2 cellular contexts compared by ENCODE assay signal in the genomic region with DNA sequence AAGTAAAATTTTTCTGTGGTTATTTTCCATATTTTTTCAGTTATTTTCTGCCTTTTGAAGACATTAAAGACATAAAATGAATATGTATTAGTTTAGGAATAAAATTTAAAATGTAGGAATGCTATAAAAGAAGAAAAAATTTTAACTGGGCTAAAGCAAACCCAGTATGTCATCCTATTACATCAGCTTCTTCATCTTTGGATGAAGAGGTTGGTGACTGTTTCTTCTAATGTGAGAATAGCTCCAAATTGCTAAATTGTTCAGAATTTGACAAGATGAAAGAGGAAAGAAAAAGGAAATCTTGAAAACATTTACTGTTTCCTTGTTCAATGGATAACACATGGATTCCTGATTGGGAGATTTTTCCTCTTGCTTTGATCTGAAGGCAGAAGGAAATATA.
A peak's percentile ranks its signal among the peaks of the same experiment; 100 is the strongest.
TF ChIP-seq lines count a peak whose summit lies in the region.

No MANE protein-coding gene starts in this region.

TF ChIP-seq in HCT116, 20 proteins besides CTCF, POLR2A, EP300 and RAD21:
- TF ChIP-seq TCF7L2 (IDR thresholded peaks at IDR 0.05; ENCODE audit: borderline replicate concordance, extremely low read depth, insufficient read depth, insufficient read length) (no peak), EZH2phosphoT487 (IDR thresholded peaks at IDR 0.05; ENCODE audit: borderline replicate concordance) (no peak), CBX3 (IDR thresholded peaks at IDR 0.05; ENCODE audit: low read depth) (no peak), CEBPB (IDR thresholded peaks at IDR 0.05; ENCODE audit: low read depth) (peak; percentile 36; the same call in 1 of the 2 replicates)
- TF ChIP-seq, protein P1, sequence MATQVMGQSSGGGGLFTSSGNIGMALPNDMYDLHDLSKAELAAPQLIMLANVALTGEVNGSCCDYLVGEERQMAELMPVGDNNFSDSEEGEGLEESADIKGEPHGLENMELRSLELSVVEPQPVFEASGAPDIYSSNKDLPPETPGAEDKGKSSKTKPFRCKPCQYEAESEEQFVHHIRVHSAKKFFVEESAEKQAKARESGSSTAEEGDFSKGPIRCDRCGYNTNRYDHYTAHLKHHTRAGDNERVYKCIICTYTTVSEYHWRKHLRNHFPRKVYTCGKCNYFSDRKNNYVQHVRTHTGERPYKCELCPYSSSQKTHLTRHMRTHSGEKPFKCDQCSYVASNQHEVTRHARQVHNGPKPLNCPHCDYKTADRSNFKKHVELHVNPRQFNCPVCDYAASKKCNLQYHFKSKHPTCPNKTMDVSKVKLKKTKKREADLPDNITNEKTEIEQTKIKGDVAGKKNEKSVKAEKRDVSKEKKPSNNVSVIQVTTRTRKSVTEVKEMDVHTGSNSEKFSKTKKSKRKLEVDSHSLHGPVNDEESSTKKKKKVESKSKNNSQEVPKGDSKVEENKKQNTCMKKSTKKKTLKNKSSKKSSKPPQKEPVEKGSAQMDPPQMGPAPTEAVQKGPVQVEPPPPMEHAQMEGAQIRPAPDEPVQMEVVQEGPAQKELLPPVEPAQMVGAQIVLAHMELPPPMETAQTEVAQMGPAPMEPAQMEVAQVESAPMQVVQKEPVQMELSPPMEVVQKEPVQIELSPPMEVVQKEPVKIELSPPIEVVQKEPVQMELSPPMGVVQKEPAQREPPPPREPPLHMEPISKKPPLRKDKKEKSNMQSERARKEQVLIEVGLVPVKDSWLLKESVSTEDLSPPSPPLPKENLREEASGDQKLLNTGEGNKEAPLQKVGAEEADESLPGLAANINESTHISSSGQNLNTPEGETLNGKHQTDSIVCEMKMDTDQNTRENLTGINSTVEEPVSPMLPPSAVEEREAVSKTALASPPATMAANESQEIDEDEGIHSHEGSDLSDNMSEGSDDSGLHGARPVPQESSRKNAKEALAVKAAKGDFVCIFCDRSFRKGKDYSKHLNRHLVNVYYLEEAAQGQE (IDR thresholded peaks at IDR 0.05; ENCODE audit: low read depth), result no peak

TF ChIP-seq in GM12878, 131 proteins besides CTCF, POLR2A, EP300 and RAD21:
- no peak for TF ChIP-seq MEF2A (IDR thresholded peaks at IDR 0.05; ENCODE audit: insufficient read depth, low read depth, low read length)
- no peak for TF ChIP-seq ZNF24 (IDR thresholded peaks at IDR 0.05)
- TF ChIP-seq NBN (IDR thresholded peaks at IDR 0.05), result no peak
- TF ChIP-seq, protein P2, sequence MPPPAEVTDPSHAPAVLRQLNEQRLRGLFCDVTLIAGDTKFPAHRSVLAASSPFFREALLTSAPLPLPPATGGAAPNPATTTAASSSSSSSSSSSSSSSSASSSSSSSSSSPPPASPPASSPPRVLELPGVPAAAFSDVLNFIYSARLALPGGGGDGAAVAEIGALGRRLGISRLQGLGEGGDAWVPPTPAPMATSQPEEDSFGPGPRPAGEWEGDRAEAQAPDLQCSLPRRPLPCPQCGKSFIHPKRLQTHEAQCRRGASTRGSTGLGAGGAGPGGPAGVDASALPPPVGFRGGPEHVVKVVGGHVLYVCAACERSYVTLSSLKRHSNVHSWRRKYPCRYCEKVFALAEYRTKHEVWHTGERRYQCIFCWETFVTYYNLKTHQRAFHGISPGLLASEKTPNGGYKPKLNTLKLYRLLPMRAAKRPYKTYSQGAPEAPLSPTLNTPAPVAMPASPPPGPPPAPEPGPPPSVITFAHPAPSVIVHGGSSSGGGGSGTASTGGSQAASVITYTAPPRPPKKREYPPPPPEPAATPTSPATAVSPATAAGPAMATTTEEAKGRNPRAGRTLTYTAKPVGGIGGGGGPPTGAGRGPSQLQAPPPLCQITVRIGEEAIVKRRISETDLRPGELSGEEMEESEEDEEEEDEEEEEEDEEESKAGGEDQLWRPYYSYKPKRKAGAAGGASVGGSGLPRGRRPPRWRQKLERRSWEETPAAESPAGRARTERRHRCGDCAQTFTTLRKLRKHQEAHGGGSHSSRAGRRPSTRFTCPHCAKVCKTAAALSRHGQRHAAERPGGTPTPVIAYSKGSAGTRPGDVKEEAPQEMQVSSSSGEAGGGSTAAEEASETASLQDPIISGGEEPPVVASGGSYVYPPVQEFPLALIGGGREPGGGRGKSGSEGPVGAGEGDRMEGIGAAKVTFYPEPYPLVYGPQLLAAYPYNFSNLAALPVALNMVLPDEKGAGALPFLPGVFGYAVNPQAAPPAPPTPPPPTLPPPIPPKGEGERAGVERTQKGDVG (CRISPR knock-in tag; IDR thresholded peaks at IDR 0.05), result no peak
- TF ChIP-seq ESRRA (IDR thresholded peaks at IDR 0.05; ENCODE audit: low read length), result no peak
- TF ChIP-seq, protein P3, sequence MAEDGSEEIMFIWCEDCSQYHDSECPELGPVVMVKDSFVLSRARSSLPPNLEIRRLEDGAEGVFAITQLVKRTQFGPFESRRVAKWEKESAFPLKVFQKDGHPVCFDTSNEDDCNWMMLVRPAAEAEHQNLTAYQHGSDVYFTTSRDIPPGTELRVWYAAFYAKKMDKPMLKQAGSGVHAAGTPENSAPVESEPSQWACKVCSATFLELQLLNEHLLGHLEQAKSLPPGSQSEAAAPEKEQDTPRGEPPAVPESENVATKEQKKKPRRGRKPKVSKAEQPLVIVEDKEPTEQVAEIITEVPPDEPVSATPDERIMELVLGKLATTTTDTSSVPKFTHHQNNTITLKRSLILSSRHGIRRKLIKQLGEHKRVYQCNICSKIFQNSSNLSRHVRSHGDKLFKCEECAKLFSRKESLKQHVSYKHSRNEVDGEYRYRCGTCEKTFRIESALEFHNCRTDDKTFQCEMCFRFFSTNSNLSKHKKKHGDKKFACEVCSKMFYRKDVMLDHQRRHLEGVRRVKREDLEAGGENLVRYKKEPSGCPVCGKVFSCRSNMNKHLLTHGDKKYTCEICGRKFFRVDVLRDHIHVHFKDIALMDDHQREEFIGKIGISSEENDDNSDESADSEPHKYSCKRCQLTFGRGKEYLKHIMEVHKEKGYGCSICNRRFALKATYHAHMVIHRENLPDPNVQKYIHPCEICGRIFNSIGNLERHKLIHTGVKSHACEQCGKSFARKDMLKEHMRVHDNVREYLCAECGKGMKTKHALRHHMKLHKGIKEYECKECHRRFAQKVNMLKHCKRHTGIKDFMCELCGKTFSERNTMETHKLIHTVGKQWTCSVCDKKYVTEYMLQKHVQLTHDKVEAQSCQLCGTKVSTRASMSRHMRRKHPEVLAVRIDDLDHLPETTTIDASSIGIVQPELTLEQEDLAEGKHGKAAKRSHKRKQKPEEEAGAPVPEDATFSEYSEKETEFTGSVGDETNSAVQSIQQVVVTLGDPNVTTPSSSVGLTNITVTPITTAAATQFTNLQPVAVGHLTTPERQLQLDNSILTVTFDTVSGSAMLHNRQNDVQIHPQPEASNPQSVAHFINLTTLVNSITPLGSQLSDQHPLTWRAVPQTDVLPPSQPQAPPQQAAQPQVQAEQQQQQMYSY (CRISPR knock-in tag; IDR thresholded peaks at IDR 0.05), result no peak
- no peak for TF ChIP-seq KAT2A (conservative IDR thresholded peaks at IDR 0.05; ENCODE audit: control insufficient read depth, low read depth, low read length)
- no peak for TF ChIP-seq JUNB (IDR thresholded peaks at IDR 0.05)
